29 cellular contexts compared by ENCODE assay signal in genomic region chr12:116516657-116517056, GRCh38. TPM values are rescaled to one million over a fixed set of nuclear protein-coding genes. Genes with fewer than 3 reads are reported as not detected.
DNase-seq lines count a peak whose midpoint lies in the region; ATAC-seq, FAIRE-seq and TF ChIP-seq lines count a peak whose summit lies in the region.
"Had no signal": no experiment of that assay in that cellular context is flagged by ENCODE, and none has a peak within 500 bp of the region (broad histone marks: within the 10 kb centered on the region; RNA-seq: fewer than 3 reads in every experiment).

No MANE protein-coding gene starts in this region.

- FAIRE-seq in keratinocyte (lab: Jason Lieb, UNC) (no peak), HepG2 (lab: Jason Lieb, UNC) (no peak)
- FAIRE-seq: A204.1, GM12878, GM12892, GM18507 had no signal

- H3K79me1 ChIP-seq in neuronal stem cell (ENCODE audit: low read depth, low read length) = no peaks in the 10 kb centered on the region

- no peak overlapping the region for H2BK12ac ChIP-seq in neuronal stem cell (ENCODE audit: low read length)

- no peak overlapping the region for H2BK5ac ChIP-seq in neuronal stem cell (ENCODE audit: low read length)

- H3K27me3 ChIP-seq in Panc1 (ENCODE audit: control insufficient read depth, insufficient read depth, low read length) (no peaks in the 10 kb centered on the region), keratinocyte (ENCODE audit: control insufficient read depth, extremely low read depth, insufficient read depth, low read length) (no peaks in the 10 kb centered on the region), neuronal stem cell (ENCODE audit: control insufficient read depth in 3 of 3, insufficient read depth in 3 of 3, low read depth in 1 of 3, low read length in 3 of 3) (peaks cover 0 to 3% (median 0%) of the 10 kb centered on the region in 3 experiments), HepG2 (ENCODE audit: control insufficient read depth in 1 of 2, insufficient read depth in 2 of 2, low read length in 2 of 2) (peaks cover 1 to 34% of the 10 kb centered on the region in 2 experiments; a peak in 2 of 5 replicates)
- H3K27me3 ChIP-seq: BE2C, BLaER1 had no signal

- H3K36me3 ChIP-seq in Panc1 (ENCODE audit: control insufficient read depth, insufficient read depth, low read length) = no peaks in the 10 kb centered on the region
- H3K36me3 ChIP-seq in keratinocyte (ENCODE audit: control insufficient read depth in 2 of 2, extremely low read depth in 1 of 2, insufficient read depth in 2 of 2, low read length in 2 of 2) = no peaks in the 10 kb centered on the region
- H3K36me3 ChIP-seq in neuronal stem cell (replicated peaks in 1 of 2; ENCODE audit: control insufficient read depth in 2 of 2, insufficient read depth in 2 of 2, low read length in 2 of 2) = no peaks in the 10 kb centered on the region
- H3K36me3 ChIP-seq in HepG2 (replicated peaks in 1 of 2; ENCODE audit: control insufficient read depth in 1 of 2, insufficient read depth in 2 of 2, low read length in 2 of 2) = no peaks in the 10 kb centered on the region
- H3K36me3 ChIP-seq: BE2C, BLaER1 had no signal

- no peaks in the 10 kb centered on the region for H3K9me3 Mint-ChIP-seq in dendritic cell treated with granulocyte-macrophage colony-stimulating factor and Interleukin-4, amounts not matched to agents 40 ng/mL and 50 ng/mL, for 4 days
- H3K9me3 Mint-ChIP-seq: CD4-positive, alpha-beta memory T cell had no signal

- DNase-seq in Panc1 (ENCODE audit: low read depth, low spot score) (no peak), keratinocyte (ENCODE audit: low read depth, low spot score) (no peak), neuronal stem cell (ENCODE audit: low spot score) (no peak), HepG2 (ENCODE audit: low spot score) (no peak), HuH-7.5 (ENCODE audit: low spot score) (no peak)
- DNase-seq: 8988T; ACHN; BE2C; C1 segment of cervical spinal cord; CD4-positive, alpha-beta memory T cell; CD4-positive, CD25-positive, alpha-beta regulatory T cell; CD8-positive, alpha-beta memory T cell; COR-L47; DMS 273 treated with DMSO at 0.1 percent for 48 hours; DMS153; DMS53; DMS79; DND-41; EL; GDM1 had no signal

- in situ Hi-C loops in Panc1 (cut with HindIII; ENCODE audit: low pct_unique_long_range_greater_than_20kb, low sequenced_read_pairs) (no loop called here), HepG2 (cut with HindIII; ENCODE audit: extremely low pct_ligation_motif_present, low pct_unique_long_range_greater_than_20kb) (no loop called here)

- H4K20me1 ChIP-seq in keratinocyte (ENCODE audit: control insufficient read depth, extremely low read depth, insufficient read depth, low read length) (no peaks in the 10 kb centered on the region), HepG2 (ENCODE audit: insufficient read depth, low read length) (no peaks in the 10 kb centered on the region)
- H4K20me1 ChIP-seq: BLaER1 had no signal

- H3K79me2 ChIP-seq in keratinocyte (ENCODE audit: control insufficient read depth, insufficient read depth, low read length) (peaks cover 30% of the 10 kb centered on the region), HepG2 (ENCODE audit: insufficient read depth, low read length) (no peaks in the 10 kb centered on the region)

- BruUV-seq in Panc1 (replicated peaks; lab: Mats Ljungman, UMichigan) = no TSS peak
- BruUV-seq in HepG2 (replicated peaks; lab: Mats Ljungman, UMichigan) = no TSS peak

- H3K36me3 Mint-ChIP-seq in dendritic cell treated with granulocyte-macrophage colony-stimulating factor and Interleukin-4, amounts not matched to agents 40 ng/mL and 50 ng/mL, for 4 days (ENCODE audit: low read depth) = no peaks in the 10 kb centered on the region
- H3K36me3 Mint-ChIP-seq: CD14-positive monocyte; CD4-positive, alpha-beta memory T cell; CD4-positive, CD25-positive, alpha-beta regulatory T cell; CD8-positive, alpha-beta memory T cell had no signal

- H3K27ac ChIP-seq in Panc1 (ENCODE audit: low read length) (peak overlapping the region; percentile 77; the same call in 1 of the 2 replicates), keratinocyte (ENCODE audit: control insufficient read depth, insufficient read depth, low read length) (peak overlapping the region; percentile 85), neuronal stem cell (replicated peaks; ENCODE audit: low read length) (no peak overlapping the region), HepG2 (ENCODE audit: extremely low read length, insufficient read depth, low read length) (no peak overlapping the region)
- H3K27ac ChIP-seq: BLaER1 had no signal

- WGBS in neuronal stem cell (ENCODE audit: extremely low coverage in 2 of 2, insufficient read length in 2 of 2, insufficient replicate concordance in 1 of 2), 2 donors = no CpG with 5 or more reads among the region's 11 CpGs
- 44% methylated on average over 11 of the region's 11 CpGs for WGBS in HepG2 (ENCODE audit: low lambda C conversion rate)

- H3K4ac ChIP-seq in neuronal stem cell (ENCODE audit: low read length) = no peak overlapping the region

- TF ChIP-seq EP300 in HepG2 (IDR thresholded peaks at IDR 0.05; ENCODE audit: low read depth in 2 of 2, low read length in 2 of 2) (no peak), HepG2 (CRISPR knock-in tag; IDR thresholded peaks at IDR 0.05; ENCODE audit: borderline replicate concordance) (no peak)

- no peak overlapping the region for H2BK15ac ChIP-seq in neuronal stem cell (ENCODE audit: low read length)

- ATAC-seq in Panc1 = no peak
- no peak for ATAC-seq in HepG2
- ATAC-seq in SK-N-SH treated with all-trans-retinoic acid at 6 μM for 48 hours = no peak
- ATAC-seq in GM21619 (IDR thresholded peaks at IDR 0.05; ENCODE audit: unreplicated experiment) = no peak
- ATAC-seq: GM12878 had no signal

- no peak overlapping the region for H4K91ac ChIP-seq in neuronal stem cell (ENCODE audit: low read depth, low read length, poor library complexity)

- peak overlapping the region; percentile 6 for H2AK5ac ChIP-seq in neuronal stem cell (ENCODE audit: low read depth, low read length)

- H2BK120ac ChIP-seq in neuronal stem cell (ENCODE audit: low read depth, low read length) = no peak overlapping the region

- no peak overlapping the region for H3K14ac ChIP-seq in neuronal stem cell (ENCODE audit: low read length)

- POLR2A ChIA-PET in Panc1 (lab: Charles Lee) = no interaction called here
- POLR2A ChIA-PET in HepG2 (lab: Yijun Ruan, JAX) = no interaction called here

- H2AFZ ChIP-seq in keratinocyte (ENCODE audit: control insufficient read depth, low read length) (peak overlapping the region; percentile 16), neuronal stem cell (ENCODE audit: low read length) (no peak overlapping the region), HepG2 (ENCODE audit: low read length) (no peak overlapping the region)

- H3K27me3 Mint-ChIP-seq in dendritic cell treated with granulocyte-macrophage colony-stimulating factor and Interleukin-4, amounts not matched to agents 40 ng/mL and 50 ng/mL, for 4 days = peaks cover 23% of the 10 kb centered on the region
- H3K27me3 Mint-ChIP-seq: CD4-positive, alpha-beta memory T cell; CD4-positive, CD25-positive, alpha-beta regulatory T cell had no signal

- H4K8ac ChIP-seq in neuronal stem cell (ENCODE audit: low read depth, low read length) = no peak overlapping the region

- TF ChIP-seq CTCF in Panc1 (IDR thresholded peaks at IDR 0.05) = no peak
- no peak for TF ChIP-seq CTCF in keratinocyte (optimal IDR thresholded peaks at IDR 0.05 in 1 of 3, IDR thresholded peaks at IDR 0.05 in 1 of 3, conservative IDR thresholded peaks at IDR 0.05 in 1 of 3; ENCODE audit: extremely low read depth in 1 of 3, insufficient read depth in 2 of 3, low read length in 3 of 3)
- no peak for TF ChIP-seq CTCF in HepG2 (CRISPR knock-in tag; IDR thresholded peaks at IDR 0.05)

- H3K18ac ChIP-seq in neuronal stem cell (ENCODE audit: low read length) = peak overlapping the region; percentile 9

- H3K9me1 ChIP-seq in keratinocyte (ENCODE audit: control insufficient read depth, extremely low read depth, insufficient read depth, low read length) = no peaks in the 10 kb centered on the region

- H3K4me3 Mint-ChIP-seq in dendritic cell treated with granulocyte-macrophage colony-stimulating factor and Interleukin-4, amounts not matched to agents 40 ng/mL and 50 ng/mL, for 4 days = no peak overlapping the region
- H3K4me3 Mint-ChIP-seq: CD4-positive, alpha-beta memory T cell; CD4-positive, CD25-positive, alpha-beta regulatory T cell; CD8-positive, alpha-beta memory T cell had no signal

- CTCF ChIA-PET in Panc1 (lab: Charles Lee) = no interaction called here
- CTCF ChIA-PET in HepG2 (lab: Yijun Ruan, JAX; ENCODE audit: low intra/inter-chr PET ratio, low total read pairs) = no interaction called here

- dilution Hi-C loops in keratinocyte (cut with MboI; ENCODE audit: extremely low pct_ligation_motif_present, low sequenced_read_pairs) = no loop called here

- H3K4me3 ChIP-seq in Panc1 (ENCODE audit: low read depth in 2 of 2, low read length in 2 of 2) (no peak overlapping the region), keratinocyte (ENCODE audit: control insufficient read depth in 2 of 3, extremely low read depth in 1 of 3, insufficient read depth in 2 of 3, low read depth in 1 of 3, low read length in 3 of 3) (no peak overlapping the region), neuronal stem cell (ENCODE audit: low read length in 2 of 2) (no peak overlapping the region), HepG2 (replicated peaks in 1 of 3; ENCODE audit: insufficient read depth in 1 of 3, low read depth in 2 of 3, low read length in 3 of 3) (no peak overlapping the region)
- H3K4me3 ChIP-seq: BLaER1, GM12878 had no signal

- H3K27ac Mint-ChIP-seq in dendritic cell treated with granulocyte-macrophage colony-stimulating factor and Interleukin-4, amounts not matched to agents 40 ng/mL and 50 ng/mL, for 4 days = peak overlapping the region; percentile 74
- H3K27ac Mint-ChIP-seq: CD4-positive, alpha-beta memory T cell; CD4-positive, CD25-positive, alpha-beta regulatory T cell; CD8-positive, alpha-beta memory T cell had no signal

- no peak for TF ChIP-seq RAD21 in HepG2 (CRISPR knock-in tag; IDR thresholded peaks at IDR 0.05)

- peaks cover 24% of the 10 kb centered on the region for H3K4me1 ChIP-seq in Panc1 (ENCODE audit: control insufficient read depth, insufficient read depth, low read length)
- peaks cover 38% of the 10 kb centered on the region for H3K4me1 ChIP-seq in keratinocyte (ENCODE audit: control insufficient read depth, extremely low read depth, insufficient read depth, low read length)
- peaks cover 0 to 8% of the 10 kb centered on the region in 2 donors for H3K4me1 ChIP-seq in neuronal stem cell (ENCODE audit: control insufficient read depth in 2 of 2, insufficient read depth in 1 of 2, low read depth in 1 of 2, low read length in 2 of 2)
- no peaks in the 10 kb centered on the region for H3K4me1 ChIP-seq in HepG2 (ENCODE audit: insufficient read depth, low read length)

- H3K9me3 ChIP-seq in Panc1 (ENCODE audit: control insufficient read depth, insufficient read depth, low read depth, low read length) = no peaks in the 10 kb centered on the region
- H3K9me3 ChIP-seq in keratinocyte (ENCODE audit: control insufficient read depth, low read depth, low read length) = no peaks in the 10 kb centered on the region
- peaks cover 0 to 2% of the 10 kb centered on the region in 2 donors for H3K9me3 ChIP-seq in neuronal stem cell (replicated peaks in 1 of 2; ENCODE audit: control insufficient read depth in 2 of 2, insufficient read depth in 1 of 2, low read depth in 1 of 2, low read length in 2 of 2)
- H3K9me3 ChIP-seq in HepG2 (ENCODE audit: low read length) = no peaks in the 10 kb centered on the region
- H3K9me3 ChIP-seq: BE2C, BLaER1 had no signal

- H3K9ac ChIP-seq in keratinocyte (ENCODE audit: control insufficient read depth, extremely low read depth, insufficient read depth, low read length) (no peak overlapping the region), neuronal stem cell (ENCODE audit: low read depth, low read length, poor library complexity) (no peak overlapping the region), HepG2 (ENCODE audit: insufficient read depth, low read depth, low read length) (no peak overlapping the region)
- H3K9ac ChIP-seq: BLaER1 had no signal

- no peak overlapping the region for H3K23ac ChIP-seq in neuronal stem cell (ENCODE audit: low read depth, low read length, poor library complexity)

- peaks cover 67% of the 10 kb centered on the region for H3K4me1 Mint-ChIP-seq in dendritic cell treated with granulocyte-macrophage colony-stimulating factor and Interleukin-4, amounts not matched to agents 40 ng/mL and 50 ng/mL, for 4 days (ENCODE audit: low read depth)

- intact Hi-C loops in Panc1 (cut with micrococcal nuclease; ENCODE audit: unreplicated experiment) (no loop called here), HepG2 (cut with micrococcal nuclease; ENCODE audit: unreplicated experiment) (no loop called here)
- intact Hi-C loops in dendritic cell treated with granulocyte-macrophage colony-stimulating factor and Interleukin-4, amounts not matched to agents 40 ng/mL and 50 ng/mL, for 4 days (cut with micrococcal nuclease) = no loop called here

- TF ChIP-seq POLR2A in HepG2 (IDR thresholded peaks at IDR 0.05; ENCODE audit: insufficient read depth in 1 of 2, low read depth in 2 of 2, low read length in 2 of 2) = no peak

- H3K4me2 ChIP-seq in keratinocyte (ENCODE audit: control insufficient read depth, extremely low read depth, insufficient read depth, low read depth, low read length) (peak overlapping the region; percentile 79), neuronal stem cell (ENCODE audit: insufficient read depth, low read length, poor library complexity, severe bottlenecking) (no peak overlapping the region), HepG2 (ENCODE audit: low read depth, low read length) (no peak overlapping the region)
- H3K4me2 ChIP-seq: BLaER1 had no signal

RNA-seq across cellular contexts. Expression of gene MAP1LC3B2, which starts 42.5 kb away (rescaled TPM):
- total RNA-seq in Panc1 (2021; ENCODE audit: unreplicated experiment) (1.9 TPM), HepG2 (2016; rRNA removed; fragmentation: Illumina TruSeq; extraction: Trizol) (0.60 and 0.70 TPM in 2 replicates)
- polyA plus RNA-seq in Panc1 (2012; ENCODE audit: insufficient read length) = 9.4 TPM
- polyA plus RNA-seq in keratinocyte (2.7 to 6.0 TPM (median 4.3 TPM) in 3 replicates), HepG2 (2011; rRNA removed) (2.1 and 2.2 TPM in 2 replicates)
- polyA plus RNA-seq in keratinocyte (2011; ENCODE audit: low read depth) = 45.2 TPM
- 4.5 and 5.5 TPM in 2 replicates for polyA plus RNA-seq in keratinocyte (2011; cell fraction: cytosol; rRNA removed)
- 6.7 and 7.2 TPM in 2 replicates for polyA plus RNA-seq in keratinocyte (2011; cell fraction: nucleus; rRNA removed)
- polyA plus RNA-seq in keratinocyte (2012; ENCODE audit: low replicate concordance) = 4.1 and 20.6 TPM in 2 replicates
- polyA minus RNA-seq in keratinocyte = 1.5 to 9.2 TPM (median 3.1 TPM) in 3 replicates
- not detected for polyA minus RNA-seq in keratinocyte (2011; cell fraction: cytosol; rRNA and poly(A)+ RNA removed)
- 3.3 TPM in 1 of 2 replicates, not detected in the other for polyA minus RNA-seq in keratinocyte (2011; cell fraction: nucleus; rRNA and poly(A)+ RNA removed)
- 1.5 TPM for polyA plus RNA-seq in neuronal stem cell (2013, experiment 1 of 2)
- 1.5 TPM for polyA plus RNA-seq in neuronal stem cell (2013, experiment 2 of 2)
- 0.62 TPM in 1 of 2 replicates, not detected in the other for total RNA-seq in HepG2 (2016; cell fraction: cytosol; rRNA removed; fragmentation: Illumina TruSeq; extraction: Trizol; ENCODE audit: low read depth)
- total RNA-seq in HepG2 (2016; cell fraction: insoluble cytoplasmic fraction; rRNA removed; fragmentation: Illumina TruSeq; extraction: Trizol) = 0.84 and 0.98 TPM in 2 replicates
- not detected in 2 replicates for total RNA-seq in HepG2 (2016; cell fraction: membrane; rRNA removed; fragmentation: Illumina TruSeq; extraction: Trizol)
- total RNA-seq in HepG2 (2016; cell fraction: nucleus; rRNA removed; fragmentation: Illumina TruSeq; extraction: Trizol) = 0.81 TPM in 1 of 2 replicates, not detected in the other
- polyA plus RNA-seq in HepG2 (2011; cell fraction: cytosol; rRNA removed) = 0.27 and 1.1 TPM in 2 replicates
- 0.38 TPM in 1 of 2 replicates, not detected in the other for polyA plus RNA-seq in HepG2 (2011; cell fraction: nucleus; rRNA removed)
- polyA plus RNA-seq in HepG2 (2012) = 6.8 and 8.0 TPM in 2 replicates
- 0.40 and 1.3 TPM in 2 replicates for polyA plus RNA-seq in HepG2 (2016; cell fraction: cytosol; fragmentation: Illumina TruSeq; extraction: Trizol; ENCODE audit: low read depth)
- 2.8 and 3.3 TPM in 2 replicates for polyA plus RNA-seq in HepG2 (2016; cell fraction: insoluble cytoplasmic fraction; fragmentation: Illumina TruSeq; extraction: Trizol; ENCODE audit: low read depth)
- polyA plus RNA-seq in HepG2 (2016; cell fraction: membrane; fragmentation: Illumina TruSeq; extraction: Trizol; ENCODE audit: low read depth) = 0.83 and 1.4 TPM in 2 replicates
- 1.6 and 1.9 TPM in 2 replicates for polyA plus RNA-seq in HepG2 (2016; cell fraction: nucleus; fragmentation: Illumina TruSeq; extraction: Trizol; ENCODE audit: insufficient read depth, low read depth)
- 0.46 and 0.84 TPM in 2 replicates for polyA minus RNA-seq in HepG2 (2011; rRNA and poly(A)+ RNA removed; ENCODE audit: low replicate concordance)
- not detected in 2 replicates for polyA minus RNA-seq in HepG2 (2011; cell fraction: cytosol; rRNA and poly(A)+ RNA removed)
- polyA minus RNA-seq in HepG2 (2011; cell fraction: nucleus; rRNA and poly(A)+ RNA removed) = not detected in 2 replicates
- total RNA-seq: GM12878 had no signal

Comparison
In these comparisons a context has a peak if more than half of its experiments do, and no peak if none do; other contexts are left out.
1. H3K27ac ChIP-seq: peak in Panc1 (single experiment) and keratinocyte (single experiment); none in neuronal stem cell (single experiment) and HepG2 (single experiment).